Comparison of ENCODE assay signal across 1 cellular context in genomic region chr13:79497852-79498251, GRCh38.
TF ChIP-seq lines count a peak whose summit lies in the region.

No MANE protein-coding gene starts in this region.

TF ChIP-seq in WTC11, 78 proteins besides CTCF, POLR2A, EP300 and RAD21 (continued from another document):
- TF ChIP-seq IRF1 (CRISPR knock-in tag; IDR thresholded peaks at IDR 0.05) = no peak
- no peak for TF ChIP-seq TEAD1 (CRISPR knock-in tag; IDR thresholded peaks at IDR 0.05)
- TF ChIP-seq SP1 (CRISPR knock-in tag; conservative IDR thresholded peaks at IDR 0.05) = no peak
- no peak for TF ChIP-seq JUN (CRISPR knock-in tag; IDR thresholded peaks at IDR 0.05)
- TF ChIP-seq ZNF121 (CRISPR knock-in tag; IDR thresholded peaks at IDR 0.05) = no peak
- no peak for TF ChIP-seq CREM (CRISPR knock-in tag; IDR thresholded peaks at IDR 0.05)
TF ChIP-seq in WTC11: peak in this region for 0.
